ENCODE assay signal across 8 cellular contexts in the genomic region with DNA sequence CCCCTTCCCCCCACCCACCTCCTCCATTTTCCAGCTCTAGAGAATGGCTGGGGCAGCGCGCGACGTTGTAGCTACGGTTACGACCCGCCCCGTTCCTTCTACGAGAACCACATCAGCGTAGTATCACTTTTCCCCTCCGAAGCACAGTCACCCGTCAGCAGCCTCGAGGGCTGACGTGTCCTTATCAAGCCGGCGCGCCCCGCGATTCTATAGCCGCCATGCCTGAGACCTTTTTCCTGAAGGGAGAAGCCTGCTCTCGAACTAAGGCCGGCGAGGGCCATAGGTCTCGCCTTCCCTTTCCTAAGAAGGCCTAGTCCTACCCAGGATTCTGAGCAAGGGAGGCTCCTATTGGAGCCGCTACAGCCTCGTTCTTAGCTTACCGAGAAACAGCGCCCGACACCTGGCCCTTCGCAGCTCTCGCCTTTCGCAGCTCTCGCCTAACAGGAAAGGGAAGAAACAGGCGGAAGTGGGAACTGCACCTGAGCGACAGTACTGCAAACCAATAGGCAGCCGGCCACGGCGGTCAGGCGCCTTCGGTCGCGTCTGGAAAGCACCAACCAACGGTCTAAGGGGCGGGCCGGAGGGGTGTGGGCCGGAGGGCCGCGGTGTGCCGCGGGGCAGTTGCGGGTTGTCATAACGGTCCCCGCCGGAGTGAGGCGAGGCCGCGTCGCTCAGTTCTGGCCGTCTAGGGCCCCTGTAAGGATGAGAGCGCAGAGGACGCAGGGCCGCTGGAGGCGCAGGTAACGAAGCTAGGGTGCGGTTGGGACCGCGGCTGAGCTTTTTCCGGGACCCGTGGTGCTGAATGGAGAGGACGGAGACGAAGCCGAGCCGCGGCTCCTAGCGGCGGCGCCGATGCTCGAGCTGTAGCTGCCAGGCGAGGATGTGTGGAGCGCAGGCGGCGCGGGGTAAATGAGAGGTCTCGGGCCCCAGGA.
DNase-seq lines count a peak whose midpoint lies in the region; ATAC-seq and FAIRE-seq lines count a peak whose summit lies in the region.

TSS of gene MGAT2 (plus strand) at position 618 of the 932 bp plus-strand sequence. CDS start 470 bp downstream, outside the sequence.
TSS of gene RPL36AL (minus strand) at position 445 of the 932 bp plus-strand sequence. CDS start 1,522 bp downstream, outside the sequence.

- peak within 1 kb of the TSS; percentile 96 for H3K9ac ChIP-seq in BLaER1

- H3K36me3 ChIP-seq in BLaER1: peaks cover 50% of the 10 kb centered on the region

- ATAC-seq in HG03457 (IDR thresholded peaks at IDR 0.05; ENCODE audit: unreplicated experiment): peak; percentile 92

- FAIRE-seq in GM19239 (lab: Jason Lieb, UNC): peak; percentile 83

- H3K27me3 ChIP-seq in BLaER1 (no peaks in the 10 kb centered on the region), layer of hippocampus (ENCODE audit: control insufficient read depth, insufficient read depth, low read length) (no peaks in the 10 kb centered on the region)

- H4K20me1 ChIP-seq in BLaER1: peaks cover 91% of the 10 kb centered on the region

- no peaks in the 10 kb centered on the region for H3K9me3 ChIP-seq in BLaER1

- peak within 1 kb of the TSS; percentile 94 for H3K4me2 ChIP-seq in BLaER1

- H3K4me1 ChIP-seq in BLaER1: peaks cover 61% of the 10 kb centered on the region

- peak within 1 kb of the TSS; percentile 85 for H3K4me3 ChIP-seq in BLaER1

- peak; percentile 87 for DNase-seq in GM19239 (ENCODE audit: insufficient read length, low spot score)
- peak; percentile 99 to 100 for DNase-seq in NCI-H524 (lab: John Stamatoyannopoulos, UW)
- peak; percentile 92 for DNase-seq in activated CD4-positive, alpha-beta T cell treated with anti-CD3 and anti-CD28 coated beads for 4 hours
- peak; percentile 85 to 87 for DNase-seq in stimulated activated CD4-positive, alpha-beta T cell treated with anti-CD3 and anti-CD28 coated beads, Interleukin-1b, Interleukin-23, amount 100 ng/mL, for 4 hours (ENCODE audit: low read depth in 2 of 2)

- peak within 1 kb of the TSS; percentile 95 for H3K27ac ChIP-seq in BLaER1
- H3K27ac ChIP-seq in cingulate gyrus (ENCODE audit: low read depth, low read length): peak within 1 kb of the TSS; percentile 89
- peak within 1 kb of the TSS; percentile 91 for H3K27ac ChIP-seq in layer of hippocampus (ENCODE audit: low read depth, low read length)

Comparison
In these comparisons a context has a peak if more than half of its experiments do, and no peak if none do; other contexts are left out.
1. Peak in every context shown above with its lines: DNase-seq, ATAC-seq, H3K4me3 ChIP-seq and H3K27ac ChIP-seq.